Comparison of ENCODE assay signal across 28 cellular contexts in genomic region chr7:143356414-143357050, GRCh38. TPM values are rescaled to one million over a fixed set of nuclear protein-coding genes. Genes with fewer than 3 reads are reported as not detected.
"Had no signal": no experiment of that assay in that cellular context is flagged by ENCODE, and none has a peak within 500 bp of the region (broad histone marks: within the 10 kb centered on the region; RNA-seq: fewer than 3 reads in every experiment).

No MANE protein-coding gene starts in this region.

- H3K9me3 Mint-ChIP-seq: natural killer cell treated with Interleukin-12 subunit alpha and Interleukin-12 subunit beta and Interleukin-15 and Interleukin-18, amount 100 ng/mL, for 72 hours; neural crest cell; stimulated activated naive B cell treated with anti-CD40 and anti-IgM and Interleukin-4, amounts not matched to agents 10 μg/mL and 1 μg/mL and 100 μg/mL, for 72 hours; stimulated activated naive CD8-positive, alpha-beta T cell treated with anti-CD3 and anti-CD28 coated beads, Interleukin-15, Interleukin-2, amounts not matched to agents 100 ng/mL and 50 ng/mL, for 24 hours had no signal

- H3K36me3 Mint-ChIP-seq: natural killer cell treated with Interleukin-12 subunit alpha and Interleukin-12 subunit beta and Interleukin-15 and Interleukin-18, amount 100 ng/mL, for 72 hours had no signal

- H3K36me3 ChIP-seq: esophagus squamous epithelium, heart right ventricle, lower lobe of right lung, transverse colon, upper lobe of right lung, uterus had no signal

- H3K4me3 ChIP-seq: esophagus squamous epithelium, heart right ventricle, lower lobe of right lung, psoas muscle, transverse colon, upper lobe of right lung, uterus had no signal

- DNase-seq: effector memory CD4-positive, alpha-beta T cell; erythroblast; esophagus squamous epithelium; foreskin melanocyte; glutamatergic neuron; heart right ventricle; hippocampal formation; left ventricle myocardium superior; lower lobe of right lung; naive B cell; psoas muscle; right cardiac atrium; small intestine; stimulated activated CD4-positive, alpha-beta T cell treated with anti-CD3 and anti-CD28 coated beads, Interleukin-15, amount 100 ng/mL, for 24 hours; stimulated activated CD4-positive, alpha-beta T cell treated with anti-CD3 and anti-CD28 coated beads, Interleukin-2, amount 100 ng/mL, for 48 hours; stimulated activated naive B cell treated with anti-CD40 and anti-IgM and Interleukin-4, amounts not matched to agents 10 μg/mL and 1 μg/mL and 100 μg/mL, for 72 hours; transverse colon; upper lobe of right lung; uterus had no signal

- H3K27me3 ChIP-seq: uterus had no signal

- H3K4me1 ChIP-seq: psoas muscle, upper lobe of right lung, uterus had no signal

- ATAC-seq: heart right ventricle; left ventricle myocardium superior; lower lobe of right lung; natural killer cell treated with Interleukin-12 subunit alpha and Interleukin-12 subunit beta and Interleukin-15 and Interleukin-18, amount 100 ng/mL, for 72 hours; psoas muscle; right cardiac atrium; stimulated activated naive B cell treated with anti-CD40 and anti-IgM and Interleukin-4, amounts not matched to agents 10 μg/mL and 1 μg/mL and 100 μg/mL, for 72 hours; upper lobe of right lung had no signal

- H3K9me3 ChIP-seq: esophagus squamous epithelium, heart right ventricle, lower lobe of right lung, psoas muscle, transverse colon, upper lobe of right lung, uterus had no signal

- H3K27ac ChIP-seq: esophagus squamous epithelium, heart right ventricle, lower lobe of right lung, psoas muscle, transverse colon, upper lobe of right lung, uterus had no signal

- H3K4me3 Mint-ChIP-seq: natural killer cell treated with Interleukin-12 subunit alpha and Interleukin-12 subunit beta and Interleukin-15 and Interleukin-18, amount 100 ng/mL, for 72 hours; neural crest cell; stimulated activated naive B cell treated with anti-CD40 and anti-IgM and Interleukin-4, amounts not matched to agents 10 μg/mL and 1 μg/mL and 100 μg/mL, for 72 hours; stimulated activated naive CD8-positive, alpha-beta T cell treated with anti-CD3 and anti-CD28 coated beads, Interleukin-15, Interleukin-2, amounts not matched to agents 100 ng/mL and 50 ng/mL, for 24 hours had no signal

- H3K27ac Mint-ChIP-seq: naive B cell; natural killer cell treated with Interleukin-12 subunit alpha and Interleukin-12 subunit beta and Interleukin-15 and Interleukin-18, amount 100 ng/mL, for 72 hours; stimulated activated naive B cell treated with anti-CD40 and anti-IgM and Interleukin-4, amounts not matched to agents 10 μg/mL and 1 μg/mL and 100 μg/mL, for 72 hours; stimulated activated naive CD8-positive, alpha-beta T cell treated with anti-CD3 and anti-CD28 coated beads, Interleukin-15, Interleukin-2, amounts not matched to agents 100 ng/mL and 50 ng/mL, for 24 hours had no signal

- FAIRE-seq: colon, endometrium, keratinocyte, small intestine had no signal

RNA-seq across cellular contexts. Expression of gene CLCN1, which starts 40.6 kb away (rescaled TPM):
- total RNA-seq: cerebellum, heart right ventricle, left ventricle myocardium superior, lower lobe of right lung, neural crest cell, osteocyte, renal cortical epithelial cell, right cardiac atrium, transverse colon, upper lobe of right lung had no signal
- polyA plus RNA-seq: keratinocyte, right cardiac atrium had no signal

RNA-seq across cellular contexts. Expression of gene EPHA1, which starts 52.1 kb away (rescaled TPM):
- total RNA-seq: left ventricle myocardium superior, neural crest cell, osteocyte had no signal
